20 cellular contexts compared by ENCODE assay signal in the genomic region with DNA sequence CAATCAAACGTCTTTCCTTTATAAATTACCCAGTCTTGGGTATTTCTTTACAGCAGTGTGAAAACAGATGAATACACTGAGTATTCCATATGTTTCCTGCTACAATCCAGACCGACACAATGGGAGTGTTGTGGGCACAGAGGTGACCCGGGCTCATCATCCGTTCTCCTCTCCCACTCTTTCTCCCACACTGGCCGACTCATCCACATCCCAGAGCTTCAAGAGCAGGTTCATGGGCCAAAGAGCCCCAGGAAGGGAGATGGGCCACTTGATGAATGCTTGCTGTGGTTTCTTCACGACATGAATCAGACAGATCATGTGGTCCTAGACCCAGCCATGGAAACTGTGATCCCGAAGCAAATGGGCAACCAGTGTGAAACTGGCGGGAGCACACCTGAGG.
"Had no signal": no experiment of that assay in that cellular context is flagged by ENCODE, and none has a peak within 500 bp of the region (broad histone marks: within the 10 kb centered on the region; RNA-seq: fewer than 3 reads in every experiment).

No MANE protein-coding gene starts in this region.

- DNase-seq: Karpas-422, KG1, MG63, NCI-H1092, NCI-H1105 treated with DMSO at 0.1 percent for 48 hours, NCI-H1417 treated with DMSO at 0.1 percent for 48 hours, NCI-H146, NCI-H1694 treated with DMSO at 0.1 percent for 48 hours, NCI-H1930, NCI-H2081, NCI-H2171, NCI-H226, NCI-H446, NCI-H510A, NCI-H524 treated with DMSO at 0.1 percent for 48 hours, NCI-H69, NCI-H774, SHP77, SJCRH30, T-helper 1 cell had no signal
